Comparison of ENCODE assay signal across 11 cellular contexts in the genomic region with DNA sequence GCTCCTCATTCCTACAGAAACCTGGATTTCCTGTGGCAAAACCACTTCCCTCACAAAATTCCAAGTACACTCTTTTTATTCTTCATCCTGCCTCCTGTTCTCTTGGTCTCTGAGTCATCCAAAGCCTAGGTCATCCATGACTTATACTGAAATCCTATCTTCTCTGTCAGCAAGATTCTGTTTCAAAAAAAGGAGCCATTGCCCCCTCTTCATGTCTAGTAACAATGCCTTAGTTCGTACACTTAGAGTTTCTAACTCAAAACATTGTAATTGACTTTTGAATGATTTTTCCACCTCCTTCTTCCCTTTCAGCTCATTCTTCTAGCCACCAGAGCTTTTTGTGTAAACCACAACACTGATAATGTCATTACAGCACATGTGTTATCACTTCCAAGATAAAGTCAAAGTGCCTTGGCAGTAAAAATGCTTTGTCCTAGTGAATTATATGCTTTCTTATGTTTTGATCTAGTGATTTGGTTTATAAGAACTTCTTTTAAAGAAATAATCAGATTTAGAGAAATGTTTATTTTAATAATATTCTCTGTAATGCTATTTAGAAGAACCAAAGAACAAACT.
DNase-seq lines count a peak whose midpoint lies in the region; ATAC-seq and TF ChIP-seq lines count a peak whose summit lies in the region.
"Had no signal": no experiment of that assay in that cellular context is flagged by ENCODE, and none has a peak within 500 bp of the region (broad histone marks: within the 10 kb centered on the region; RNA-seq: fewer than 3 reads in every experiment).

No MANE protein-coding gene starts in this region.

- H3K4me1 Mint-ChIP-seq in activated naive CD4-positive, alpha-beta T cell treated with anti-CD3 and anti-CD28 coated beads for 36 hours (ENCODE audit: low read depth) = peaks cover 3% of the 10 kb centered on the region

- H3K27me3 ChIP-seq in SK-N-SH (ENCODE audit: insufficient read depth) (no peaks in the 10 kb centered on the region), stomach (no peaks in the 10 kb centered on the region)

- H3K9ac ChIP-seq in SK-N-SH = peak overlapping the region; percentile 48; the same call in 1 of the 2 replicates

- POLR2A ChIA-PET in SK-N-SH (lab: Yijun Ruan, JAX) = no interaction called here

- H3K4me1 ChIP-seq in SK-N-SH (ENCODE audit: control insufficient read depth in 1 of 2, insufficient read depth in 2 of 2, low read depth in 1 of 2, low read length in 1 of 2) (peaks cover 0 to 26% of the 10 kb centered on the region in 2 experiments; a peak in 3 of 4 replicates), stomach (peaks cover 0 to 19% (median 7%) of the 10 kb centered on the region in 4 donors)
- H3K4me1 ChIP-seq: prostate gland had no signal

- H2AFZ ChIP-seq in SK-N-SH (ENCODE audit: low read depth) = peak overlapping the region; percentile 83

- H3K27ac Mint-ChIP-seq in activated naive CD4-positive, alpha-beta T cell treated with anti-CD3 and anti-CD28 coated beads, Interleukin-2, amount 50 U/mL, for 72 hours = peak overlapping the region; percentile 17 to 29
- H3K27ac Mint-ChIP-seq in activated naive CD4-positive, alpha-beta T cell treated with anti-CD3 and anti-CD28 coated beads for 36 hours = no peak overlapping the region

- H3K36me3 ChIP-seq in SK-N-SH (replicated peaks in 1 of 2; ENCODE audit: control insufficient read depth in 1 of 2, insufficient read depth in 2 of 2, low read length in 1 of 2) (no peaks in the 10 kb centered on the region), stomach (no peaks in the 10 kb centered on the region)
- H3K36me3 ChIP-seq: prostate gland had no signal

- no peak for TF ChIP-seq EP300 in SK-N-SH (IDR thresholded peaks at IDR 0.05; ENCODE audit: borderline replicate concordance in 1 of 2, low read depth in 1 of 2, low read length in 1 of 2)
- no peak for TF ChIP-seq EP300 in stomach (IDR thresholded peaks at IDR 0.05)

- no peak for DNase-seq in activated naive CD4-positive, alpha-beta T cell treated with anti-CD3 and anti-CD28 coated beads, Interleukin-2, amount 50 U/mL, for 72 hours (ENCODE audit: low spot score in 2 of 2)
- no peak for DNase-seq in activated naive CD4-positive, alpha-beta T cell treated with anti-CD3 and anti-CD28 coated beads for 36 hours
- peak; percentile 1 for DNase-seq in SK-N-SH
- DNase-seq in fibroblast of mammary gland (ENCODE audit: low read depth) = peak; percentile 91
- no peak for DNase-seq in stomach
- no peak for DNase-seq in HPDE6-E6E7 (ENCODE audit: extremely low spot score)
- DNase-seq: NCI-H446 treated with DMSO at 0.1 percent for 48 hours had no signal

- no peak overlapping the region for H3K4me3 Mint-ChIP-seq in activated naive CD4-positive, alpha-beta T cell treated with anti-CD3 and anti-CD28 coated beads for 36 hours

- peaks cover 37% of the 10 kb centered on the region for H3F3A ChIP-seq in SK-N-SH (replicated peaks; ENCODE audit: insufficient read depth)

- TF ChIP-seq RAD21 in SK-N-SH (IDR thresholded peaks at IDR 0.05; ENCODE audit: low read length) = no peak

- no peaks in the 10 kb centered on the region for H3K36me3 Mint-ChIP-seq in activated naive CD4-positive, alpha-beta T cell treated with anti-CD3 and anti-CD28 coated beads, Interleukin-2, amount 50 U/mL, for 72 hours
- no peaks in the 10 kb centered on the region for H3K36me3 Mint-ChIP-seq in activated naive CD4-positive, alpha-beta T cell treated with anti-CD3 and anti-CD28 coated beads for 36 hours (ENCODE audit: low read depth)

- ATAC-seq in activated naive CD4-positive, alpha-beta T cell treated with anti-CD3 and anti-CD28 coated beads, Interleukin-2, amount 50 U/mL, for 72 hours = no peak
- ATAC-seq in HG02642 (IDR thresholded peaks at IDR 0.05; ENCODE audit: poor library complexity, unreplicated experiment) (no peak), HG02623 (IDR thresholded peaks at IDR 0.05; ENCODE audit: unreplicated experiment) (no peak)

- no peaks in the 10 kb centered on the region for H3K79me2 ChIP-seq in SK-N-SH (ENCODE audit: insufficient read depth)

- 47% methylated on average over 1 of the region's 1 CpG for WGBS in SK-N-SH (ENCODE audit: low lambda C conversion rate)
- 11 to 42% (median 34%) methylated on average over 1 of the region's 1 CpG for WGBS in stomach, 5 donors

- intact Hi-C loops in activated naive CD4-positive, alpha-beta T cell treated with anti-CD3 and anti-CD28 coated beads for 36 hours (cut with micrococcal nuclease) = loop anchor here (10.0 kb wide), 1 partner anchor 500 kb away; no protein-coding TSS in a partner anchor
- intact Hi-C loops in stomach (cut with DNase I; ENCODE audit: low total_unique reads) = no loop called here

- no peaks in the 10 kb centered on the region for H3K9me3 ChIP-seq in SK-N-SH
- H3K9me3 ChIP-seq in stomach = no peaks in the 10 kb centered on the region
- H3K9me3 ChIP-seq: prostate gland had no signal

- no peaks in the 10 kb centered on the region for H3K9me2 ChIP-seq in SK-N-SH

- H3K27ac ChIP-seq in SK-N-SH (ENCODE audit: low read depth in 2 of 2, low read length in 1 of 2) (peak overlapping the region; percentile 28 to 84; a peak in 3 of 4 replicates), stomach (peak overlapping the region in 3 of 5 donors; percentile 5 to 50 (median 23))
- H3K27ac ChIP-seq: C4-2B, prostate gland had no signal

- no peaks in the 10 kb centered on the region for H4K20me1 ChIP-seq in SK-N-SH (ENCODE audit: insufficient read depth)

- no peak for TF ChIP-seq POLR2A in stomach (IDR thresholded peaks at IDR 0.05)

- CTCF ChIA-PET in activated naive CD4-positive, alpha-beta T cell treated with anti-CD3 and anti-CD28 coated beads for 36 hours (lab: Charles Lee) = interaction anchor here (0.7 kb wide), 1 partner anchor 98 kb away, joined by 3 read pairs; no protein-coding TSS in a partner anchor
- CTCF ChIA-PET in SK-N-SH (lab: Yijun Ruan, JAX) = no interaction called here

- H3K4me3 ChIP-seq in SK-N-SH (ENCODE audit: low read depth in 2 of 2, low read length in 1 of 2) (no peak overlapping the region), fibroblast of mammary gland (ENCODE audit: control insufficient read depth, low read depth, low read length) (no peak overlapping the region), stomach (no peak overlapping the region)
- H3K4me3 ChIP-seq: prostate gland had no signal

- no peaks in the 10 kb centered on the region for H3K9me3 Mint-ChIP-seq in activated naive CD4-positive, alpha-beta T cell treated with anti-CD3 and anti-CD28 coated beads, Interleukin-2, amount 50 U/mL, for 72 hours
- H3K9me3 Mint-ChIP-seq in activated naive CD4-positive, alpha-beta T cell treated with anti-CD3 and anti-CD28 coated beads for 36 hours = no peaks in the 10 kb centered on the region

- TF ChIP-seq CTCF in SK-N-SH (IDR thresholded peaks at IDR 0.05) (no peak), fibroblast of mammary gland (conservative IDR thresholded peaks at IDR 0.05; ENCODE audit: control insufficient read depth, insufficient read depth, low read depth, low read length) (no peak), stomach (IDR thresholded peaks at IDR 0.05) (no peak)

- H3K4me2 ChIP-seq in SK-N-SH = peak overlapping the region; percentile 46

- H3K27me3 Mint-ChIP-seq in activated naive CD4-positive, alpha-beta T cell treated with anti-CD3 and anti-CD28 coated beads for 36 hours (ENCODE audit: low read depth) = peaks cover 18% of the 10 kb centered on the region

TF ChIP-seq in SK-N-SH, 30 proteins besides CTCF, POLR2A, EP300 and RAD21:
- TF ChIP-seq FOSL2 (IDR thresholded peaks at IDR 0.05; ENCODE audit: borderline replicate concordance, low read depth) = peak; percentile 83
- TF ChIP-seq JUND (IDR thresholded peaks at IDR 0.05) = peak; percentile 58; the same call in 1 of the 2 replicates
- TF ChIP-seq, protein P1, sequence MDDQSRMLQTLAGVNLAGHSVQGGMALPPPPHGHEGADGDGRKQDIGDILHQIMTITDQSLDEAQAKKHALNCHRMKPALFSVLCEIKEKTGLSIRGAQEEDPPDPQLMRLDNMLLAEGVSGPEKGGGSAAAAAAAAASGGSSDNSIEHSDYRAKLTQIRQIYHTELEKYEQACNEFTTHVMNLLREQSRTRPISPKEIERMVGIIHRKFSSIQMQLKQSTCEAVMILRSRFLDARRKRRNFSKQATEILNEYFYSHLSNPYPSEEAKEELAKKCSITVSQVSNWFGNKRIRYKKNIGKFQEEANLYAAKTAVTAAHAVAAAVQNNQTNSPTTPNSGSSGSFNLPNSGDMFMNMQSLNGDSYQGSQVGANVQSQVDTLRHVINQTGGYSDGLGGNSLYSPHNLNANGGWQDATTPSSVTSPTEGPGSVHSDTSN (IDR thresholded peaks at IDR 0.05) = peak; percentile 46; the same call in 1 of the 2 replicates
- TF ChIP-seq YY1 (IDR thresholded peaks at IDR 0.05; ENCODE audit: low read depth) = peak; percentile 31; the same call in 1 of the 2 replicates
- peak; percentile 33; the same call in 1 of the 2 replicates for TF ChIP-seq RCOR1 (IDR thresholded peaks at IDR 0.05; ENCODE audit: low read length)
- TF ChIP-seq TCF12 (IDR thresholded peaks at IDR 0.05) = peak; percentile 52; the same call in 1 of the 2 replicates
- TF ChIP-seq POLR2AphosphoS5 (IDR thresholded peaks at IDR 0.05; ENCODE audit: low read depth, low read length) = no peak
- no peak for TF ChIP-seq RXRA (IDR thresholded peaks at IDR 0.05; ENCODE audit: borderline replicate concordance, low read depth)
- no peak for TF ChIP-seq NRF1 (IDR thresholded peaks at IDR 0.05; ENCODE audit: low read depth, low read length)
- TF ChIP-seq GATA2 (CRISPR knock-in tag; IDR thresholded peaks at IDR 0.05) = 0 out of 2 replicates have a peak, but pooled peaks have one; percentile 16
- TF ChIP-seq GABPA (IDR thresholded peaks at IDR 0.05; ENCODE audit: low read depth) = no peak
TF ChIP-seq in SK-N-SH: peak in this region for 7.

Comparison
In these comparisons a context has a peak if more than half of its experiments do, and no peak if none do; other contexts are left out.
1. DNase-seq: peak in SK-N-SH (single experiment) and fibroblast of mammary gland (single experiment); none in activated naive CD4-positive, alpha-beta T cell treated with anti-CD3 and anti-CD28 coated beads, Interleukin-2, amount 50 U/mL, for 72 hours (0 of 2), activated naive CD4-positive, alpha-beta T cell treated with anti-CD3 and anti-CD28 coated beads for 36 hours (single experiment), stomach (single experiment) and HPDE6-E6E7 (single experiment).